ENCODE assay signal across 8 cellular contexts in genomic region chr1:175000697-175001187, GRCh38. TPM values are rescaled to one million over a fixed set of nuclear protein-coding genes. Genes with fewer than 3 reads are reported as not detected.
A peak's percentile ranks its signal among the peaks of the same experiment; 100 is the strongest.
DNase-seq lines count a peak whose midpoint lies in the region; ATAC-seq and TF ChIP-seq lines count a peak whose summit lies in the region.

No MANE protein-coding gene starts in this region.

- H2AFZ ChIP-seq in ACC112 (ENCODE audit: low read length, unreplicated experiment) = peak overlapping the region; percentile 14
- H2AFZ ChIP-seq in mesenchymal stem cell (ENCODE audit: low read depth, low read length) = no peak overlapping the region

- no peak overlapping the region for H4K91ac ChIP-seq in mesenchymal stem cell (ENCODE audit: low read length)

- H3K4me2 ChIP-seq in mesenchymal stem cell (ENCODE audit: low read length, poor library complexity, severe bottlenecking) = peak overlapping the region; percentile 62

- H3K9me3 Mint-ChIP-seq in brain = no peaks in the 10 kb centered on the region

- no peak for TF ChIP-seq CTCF in brain (conservative IDR thresholded peaks at IDR 0.05)

- H3K36me3 Mint-ChIP-seq in brain = peaks cover 25% of the 10 kb centered on the region
- H3K36me3 Mint-ChIP-seq in T-helper 17 cell (ENCODE audit: low read depth) = peaks cover 5% of the 10 kb centered on the region

- no peak overlapping the region for H3K23ac ChIP-seq in mesenchymal stem cell (ENCODE audit: low read length in 2 of 2)

- peaks cover under 1% of the 10 kb centered on the region for H3K36me3 ChIP-seq in ACC112 (ENCODE audit: insufficient read depth, low read length)
- H3K36me3 ChIP-seq in HUES6 (ENCODE audit: control insufficient read depth, insufficient read depth, low read length) = peaks cover 15% of the 10 kb centered on the region
- peaks cover 0 to 14% of the 10 kb centered on the region in 2 experiments for H3K36me3 ChIP-seq in mesenchymal stem cell (ENCODE audit: control insufficient read depth in 1 of 2, insufficient read depth in 2 of 2, low read depth in 1 of 2, low read length in 2 of 2)

- H2BK5ac ChIP-seq in mesenchymal stem cell (ENCODE audit: low read depth, low read length, poor library complexity, severe bottlenecking) = no peak overlapping the region

- peaks cover 56% of the 10 kb centered on the region for H3K79me2 ChIP-seq in ACC112 (ENCODE audit: control insufficient read depth, insufficient read depth, low read length, unreplicated experiment)

- WGBS in mesenchymal stem cell = under 1% methylated on average over 5 of the region's 5 CpGs

- H3K27me3 Mint-ChIP-seq in brain (peaks cover 10% of the 10 kb centered on the region), T-helper 17 cell (no peaks in the 10 kb centered on the region)

- H2BK12ac ChIP-seq in mesenchymal stem cell (ENCODE audit: low read length in 2 of 2) = no peak overlapping the region

- H3K4me3 Mint-ChIP-seq in brain = peak overlapping the region in 1 of 5 experiments; percentile 92
- H3K4me3 Mint-ChIP-seq in T-helper 17 cell = no peak overlapping the region

- H2AK5ac ChIP-seq in mesenchymal stem cell (ENCODE audit: low read length, severe bottlenecking) = no peak overlapping the region

- no peaks in the 10 kb centered on the region for H3K79me1 ChIP-seq in mesenchymal stem cell (replicated peaks; ENCODE audit: low read length, poor library complexity, severe bottlenecking)

- H2BK120ac ChIP-seq in mesenchymal stem cell (ENCODE audit: low read depth, low read length) = no peak overlapping the region

- peak overlapping the region in 1 of 2 experiments; percentile 65 for H3K14ac ChIP-seq in mesenchymal stem cell (ENCODE audit: low read length in 2 of 2)

- H3K9me3 ChIP-seq in HUES6 (ENCODE audit: control insufficient read depth, insufficient read depth, low read depth, low read length) (no peaks in the 10 kb centered on the region), mesenchymal stem cell (ENCODE audit: control insufficient read depth, low read length) (no peaks in the 10 kb centered on the region), T-helper 17 cell (ENCODE audit: control insufficient read depth, low read length, poor library complexity, severe bottlenecking) (no peaks in the 10 kb centered on the region)

- H3K27ac ChIP-seq in ACC112 (ENCODE audit: low read depth, low read length) (peak overlapping the region; percentile 7; the same call in 1 of the 2 replicates), HUES6 (ENCODE audit: low read depth, low read length) (peak overlapping the region; percentile 93; the same call in 1 of the 2 replicates), mesenchymal stem cell (ENCODE audit: low read length, poor library complexity, severe bottlenecking) (no peak overlapping the region)

- DNase-seq in mesenchymal stem cell (peak; percentile 30), NCI-H526 treated with DMSO at 0.1 percent for 48 hours (lab: John Stamatoyannopoulos, UW) (no peak), T-helper 17 cell (no peak)

- no peak overlapping the region for H4K8ac ChIP-seq in mesenchymal stem cell (ENCODE audit: low read length)

- H2BK15ac ChIP-seq in mesenchymal stem cell (ENCODE audit: low read depth, poor library complexity, severe bottlenecking) = no peak overlapping the region

- H3K4me1 ChIP-seq in ACC112 (ENCODE audit: control insufficient read depth, insufficient read depth, low read length, unreplicated experiment) (peaks cover 49% of the 10 kb centered on the region), HUES6 (ENCODE audit: control insufficient read depth, insufficient read depth, low read length) (0 out of 2 replicates have a peak, but pooled peaks cover 10% of the 10 kb centered on the region), mesenchymal stem cell (ENCODE audit: control insufficient read depth, insufficient read depth, low read depth, low read length) (peaks cover 5% of the 10 kb centered on the region)

- H3K4me1 Mint-ChIP-seq in brain (peaks cover 47% of the 10 kb centered on the region), T-helper 17 cell (peaks cover 43% of the 10 kb centered on the region)

- H3K18ac ChIP-seq in mesenchymal stem cell (ENCODE audit: low read depth in 1 of 2, low read length in 2 of 2) = no peak overlapping the region

- no peaks in the 10 kb centered on the region for H3K27me3 ChIP-seq in ACC112 (ENCODE audit: insufficient read depth, low read length)
- H3K27me3 ChIP-seq in HUES6 (ENCODE audit: control insufficient read depth, insufficient read depth, low read length) = no peaks in the 10 kb centered on the region
- no peaks in the 10 kb centered on the region for H3K27me3 ChIP-seq in mesenchymal stem cell (ENCODE audit: control insufficient read depth in 1 of 2, insufficient read depth in 1 of 2, low read length in 2 of 2)

- H3K27ac Mint-ChIP-seq in brain (peak overlapping the region in 3 of 5 experiments; percentile 95 to 97 (median 95)), T-helper 17 cell (no peak overlapping the region)

- peak overlapping the region; percentile 96 for H3K9ac ChIP-seq in HUES6 (ENCODE audit: low read length)
- peak overlapping the region; percentile 94 for H3K9ac ChIP-seq in mesenchymal stem cell (ENCODE audit: low read length)

- peak overlapping the region in 1 of 2 experiments; percentile 71 for H3K4ac ChIP-seq in mesenchymal stem cell (ENCODE audit: low read depth in 1 of 2, low read length in 2 of 2)

- peak overlapping the region; percentile 88 for H3K4me3 ChIP-seq in ACC112 (ENCODE audit: low read depth, low read length)
- peak overlapping the region; percentile 93 for H3K4me3 ChIP-seq in HUES6 (ENCODE audit: low read depth, low read length)
- H3K4me3 ChIP-seq in mesenchymal stem cell (ENCODE audit: insufficient read depth in 1 of 2, low read depth in 1 of 2, low read length in 2 of 2) = peak overlapping the region in 1 of 2 experiments; percentile 98

- no peak for ATAC-seq in HG03135 (IDR thresholded peaks at IDR 0.05; ENCODE audit: unreplicated experiment)
- ATAC-seq in T-helper 17 cell = no peak
- no peak for ATAC-seq in GM19455 (IDR thresholded peaks at IDR 0.05; ENCODE audit: unreplicated experiment)

RNA-seq across cellular contexts. Expression of gene CACYBP, which starts 1.0 kb away (rescaled TPM):
- polyA plus RNA-seq in brain (ENCODE audit: insufficient read depth, low read depth, low replicate concordance) = 181 TPM
- polyA plus RNA-seq in mesenchymal stem cell (2013, experiment 1 of 2) = 39.3 TPM
- polyA plus RNA-seq in mesenchymal stem cell (2013, experiment 2 of 2) = 39.0 TPM
- 10 to 100 TPM; 82.2 to 89.8 TPM for total RNA-seq in T-helper 17 cell

RNA-seq across cellular contexts. Expression of gene MRPS14, which starts 22.5 kb away (rescaled TPM):
- polyA plus RNA-seq in brain (ENCODE audit: insufficient read depth, low read depth, low replicate concordance) = 32.8 TPM
- polyA plus RNA-seq in mesenchymal stem cell (2013, experiment 1 of 2) = 41.8 TPM
- 43.5 TPM for polyA plus RNA-seq in mesenchymal stem cell (2013, experiment 2 of 2)
- total RNA-seq in T-helper 17 cell = 10 to 100 TPM; 13.4 to 16.2 TPM
